Comparison of ENCODE assay signal across 12 cellular contexts in the genomic region with DNA sequence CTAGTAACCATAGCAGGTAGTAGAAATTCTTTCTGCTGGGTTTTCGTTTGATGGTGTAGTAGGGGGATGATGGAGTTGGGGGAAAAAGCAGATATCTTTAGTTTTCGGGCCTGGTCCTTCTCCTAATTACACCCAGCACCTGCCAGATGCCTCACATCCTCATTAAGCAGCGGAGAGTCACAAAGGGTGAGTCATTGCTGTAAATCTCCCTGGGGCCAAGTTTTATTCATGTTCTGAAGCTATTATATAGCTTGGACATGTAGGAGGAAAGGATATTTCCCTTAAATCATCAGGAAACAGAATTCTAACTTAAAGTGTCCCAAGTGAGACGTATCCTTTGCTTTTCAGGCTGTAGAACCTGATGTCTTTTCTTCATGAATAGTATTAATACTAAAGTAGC. TPM values are rescaled to one million over a fixed set of nuclear protein-coding genes. Genes with fewer than 3 reads are reported as not detected.
A peak's percentile ranks its signal among the peaks of the same experiment; 100 is the strongest.
DNase-seq lines count a peak whose midpoint lies in the region; ATAC-seq and TF ChIP-seq lines count a peak whose summit lies in the region.
"Had no signal": no experiment of that assay in that cellular context is flagged by ENCODE, and none has a peak within 500 bp of the region (broad histone marks: within the 10 kb centered on the region; RNA-seq: fewer than 3 reads in every experiment).

No MANE protein-coding gene starts in this region.

- intact Hi-C loops in mammary epithelial cell (cut with micrococcal nuclease) = loop anchor here (5.0 kb wide), 1 partner anchor 40 kb away; no protein-coding TSS in a partner anchor

- TF ChIP-seq CTCF in mammary epithelial cell (conservative IDR thresholded peaks at IDR 0.05 in 1 of 2, IDR thresholded peaks at IDR 0.05 in 1 of 2; ENCODE audit: extremely low read depth in 1 of 2, insufficient read depth in 1 of 2, low read depth in 1 of 2, low read length in 2 of 2) = no peak
- no peak for TF ChIP-seq CTCF in neutrophil (IDR thresholded peaks at IDR 0.05)

- H3K4me3 Mint-ChIP-seq in stimulated activated naive CD8-positive, alpha-beta T cell treated with anti-CD3 and anti-CD28 coated beads, Interleukin-15, amount 100 ng/mL, for 72 hours = no peak overlapping the region
- H3K4me3 Mint-ChIP-seq: activated CD8-positive, alpha-beta T cell treated with anti-CD3 and anti-CD28 coated beads for 36 hours had no signal

- peak overlapping the region; percentile 2 for H3K4me2 ChIP-seq in mammary epithelial cell (ENCODE audit: insufficient read depth, low read depth, low read length)

- H2AFZ ChIP-seq in mammary epithelial cell (ENCODE audit: low read depth, low read length) = no peak overlapping the region

- ATAC-seq in stimulated activated naive CD8-positive, alpha-beta T cell treated with anti-CD3 and anti-CD28 coated beads, Interleukin-15, amount 100 ng/mL, for 72 hours = no peak
- ATAC-seq: activated CD8-positive, alpha-beta T cell treated with anti-CD3 and anti-CD28 coated beads for 36 hours had no signal

- 43% methylated on average over 4 of the region's 4 CpGs for WGBS in mammary epithelial cell (ENCODE audit: low coverage, missing lambda C conversion rate)

- H3K27ac Mint-ChIP-seq in stimulated activated naive CD8-positive, alpha-beta T cell treated with anti-CD3 and anti-CD28 coated beads, Interleukin-15, amount 100 ng/mL, for 72 hours = no peak overlapping the region
- H3K27ac Mint-ChIP-seq: activated CD8-positive, alpha-beta T cell treated with anti-CD3 and anti-CD28 coated beads for 36 hours had no signal

- H3K27ac ChIP-seq in mammary epithelial cell (ENCODE audit: insufficient read depth, low read depth, low read length) (no peak overlapping the region), neutrophil (peak overlapping the region; percentile 47)
- H3K27ac ChIP-seq: upper lobe of left lung had no signal

- dilution Hi-C loops in mammary epithelial cell (cut with HindIII; ENCODE audit: low sequenced_read_pairs) = no loop called here

- no peak overlapping the region for H3K9ac ChIP-seq in mammary epithelial cell (ENCODE audit: insufficient read depth, low read length)

- no peaks in the 10 kb centered on the region for H3K27me3 Mint-ChIP-seq in stimulated activated naive CD8-positive, alpha-beta T cell treated with anti-CD3 and anti-CD28 coated beads, Interleukin-15, amount 100 ng/mL, for 72 hours
- H3K27me3 Mint-ChIP-seq: activated CD8-positive, alpha-beta T cell treated with anti-CD3 and anti-CD28 coated beads for 36 hours had no signal

- H3K9me3 ChIP-seq in mammary epithelial cell (replicated peaks; ENCODE audit: insufficient read depth, low read length) = no peaks in the 10 kb centered on the region
- no peaks in the 10 kb centered on the region for H3K9me3 ChIP-seq in neutrophil
- H3K9me3 ChIP-seq: upper lobe of left lung had no signal

- H3K4me3 ChIP-seq in mammary epithelial cell (replicated peaks in 1 of 3; ENCODE audit: insufficient read depth in 1 of 3, low read depth in 2 of 3, low read length in 3 of 3) (no peak overlapping the region), neutrophil (ENCODE audit: low read depth in 1 of 2, low read length in 1 of 2) (no peak overlapping the region)
- H3K4me3 ChIP-seq: upper lobe of left lung had no signal

- DNase-seq in NCI-H2107 treated with DMSO at 0.1 percent for 48 hours (lab: John Stamatoyannopoulos, UW; ENCODE audit: unreplicated experiment) = peak; percentile 4
- no peak for DNase-seq in NCI-H2107 (lab: John Stamatoyannopoulos, UW)
- DNase-seq in NCI-H1436 treated with DMSO at 0.1 percent for 48 hours (lab: John Stamatoyannopoulos, UW) = peak; percentile 11
- DNase-seq in mammary epithelial cell = peak; percentile 78
- DNase-seq in amygdala (lab: John Stamatoyannopoulos, UW) = no peak
- DNase-seq in stimulated activated naive CD8-positive, alpha-beta T cell treated with anti-CD3 and anti-CD28 coated beads, Interleukin-15, amount 100 ng/mL, for 72 hours = no peak
- DNase-seq in activated naive CD4-positive, alpha-beta T cell treated with Interleukin-2 at 50 U/mL for 16 hours = no peak
- DNase-seq: activated CD8-positive, alpha-beta T cell treated with anti-CD3 and anti-CD28 coated beads for 36 hours; NCI-H1694 treated with DMSO at 0.1 percent for 48 hours; occipital lobe; upper lobe of left lung had no signal

- BruUV-seq in mammary epithelial cell (replicated peaks; lab: Mats Ljungman, UMichigan) = no TSS peak

- H3K9me3 Mint-ChIP-seq in stimulated activated naive CD8-positive, alpha-beta T cell treated with anti-CD3 and anti-CD28 coated beads, Interleukin-15, amount 100 ng/mL, for 72 hours = no peaks in the 10 kb centered on the region
- H3K9me3 Mint-ChIP-seq: activated CD8-positive, alpha-beta T cell treated with anti-CD3 and anti-CD28 coated beads for 36 hours had no signal

- H3K4me1 ChIP-seq in mammary epithelial cell (ENCODE audit: insufficient read depth, low read length) = peaks cover 19% of the 10 kb centered on the region
- H3K4me1 ChIP-seq in neutrophil (ENCODE audit: control insufficient read depth in 1 of 2, insufficient read depth in 1 of 2, low read depth in 1 of 2, low read length in 1 of 2) = peaks cover 56 to 68% of the 10 kb centered on the region in 2 experiments

- peaks cover 31% of the 10 kb centered on the region for H3K4me1 Mint-ChIP-seq in stimulated activated naive CD8-positive, alpha-beta T cell treated with anti-CD3 and anti-CD28 coated beads, Interleukin-15, amount 100 ng/mL, for 72 hours

- CTCF ChIA-PET in mammary epithelial cell (lab: Charles Lee; ENCODE audit: low non-redundant PET) = interaction anchor here (1.9 kb wide), 1 partner anchor 144 kb away, joined by 9 read pairs; no protein-coding TSS in a partner anchor

- peaks cover 9% of the 10 kb centered on the region for H3K79me2 ChIP-seq in mammary epithelial cell (ENCODE audit: insufficient read depth, low read length)

- H3K27me3 ChIP-seq in mammary epithelial cell (ENCODE audit: insufficient read depth, low read length) (no peaks in the 10 kb centered on the region), neutrophil (no peaks in the 10 kb centered on the region)
- H3K27me3 ChIP-seq: upper lobe of left lung had no signal

- in situ Hi-C loops in mammary epithelial cell (cut with MboI; ENCODE audit: low sequenced_read_pairs in 2 of 2) = no loop called here

- H3K36me3 ChIP-seq in mammary epithelial cell (ENCODE audit: insufficient read depth, low read length) = no peaks in the 10 kb centered on the region
- no peaks in the 10 kb centered on the region for H3K36me3 ChIP-seq in neutrophil
- H3K36me3 ChIP-seq: upper lobe of left lung had no signal

- H4K20me1 ChIP-seq in mammary epithelial cell (ENCODE audit: insufficient read depth, low read length) = no peaks in the 10 kb centered on the region

RNA-seq across cellular contexts. Expression of a gene that starts 4.9 kb away (rescaled TPM):
- 10 to 100 TPM; 33.8 to 43.5 TPM for total RNA-seq in mammary epithelial cell
- 26.4 TPM for polyA plus RNA-seq in mammary epithelial cell
- polyA minus RNA-seq in mammary epithelial cell = 24.7 TPM

RNA-seq across cellular contexts. Expression of a gene that starts 11.0 kb away (rescaled TPM):
- under 1 TPM; 0.17 to 0.42 TPM for total RNA-seq in mammary epithelial cell
- 0.25 TPM for polyA plus RNA-seq in mammary epithelial cell
- not detected for polyA minus RNA-seq in mammary epithelial cell

RNA-seq across cellular contexts. Expression of a gene that starts 44.7 kb away (rescaled TPM):
- total RNA-seq in mammary epithelial cell = 10 to 100 TPM in 1 of 2 donors, 1 to 10 TPM in 1; 7.2 to 16.4 TPM
- polyA plus RNA-seq in mammary epithelial cell = 5.1 TPM
- polyA minus RNA-seq in mammary epithelial cell = 18.9 TPM

RNA-seq across cellular contexts. Expression of a gene that starts 46.2 kb away (rescaled TPM):
- total RNA-seq in mammary epithelial cell = under 1 TPM in 1 of 2 donors, not detected in 1; 0.17 TPM
- 0.15 TPM for polyA plus RNA-seq in mammary epithelial cell
- not detected for polyA minus RNA-seq in mammary epithelial cell

Comparison
In these comparisons a context has a peak if more than half of its experiments do, and no peak if none do; other contexts are left out.
1. DNase-seq: peak in NCI-H2107 treated with DMSO at 0.1 percent for 48 hours (single experiment), NCI-H1436 treated with DMSO at 0.1 percent for 48 hours (single experiment) and mammary epithelial cell (single experiment); none in NCI-H2107 (single experiment), amygdala (0 of 56), stimulated activated naive CD8-positive, alpha-beta T cell treated with anti-CD3 and anti-CD28 coated beads, Interleukin-15, amount 100 ng/mL, for 72 hours (0 of 2) and activated naive CD4-positive, alpha-beta T cell treated with Interleukin-2 at 50 U/mL for 16 hours (single experiment).